ENCODE assay signal across 14 cellular contexts in the genomic region with DNA sequence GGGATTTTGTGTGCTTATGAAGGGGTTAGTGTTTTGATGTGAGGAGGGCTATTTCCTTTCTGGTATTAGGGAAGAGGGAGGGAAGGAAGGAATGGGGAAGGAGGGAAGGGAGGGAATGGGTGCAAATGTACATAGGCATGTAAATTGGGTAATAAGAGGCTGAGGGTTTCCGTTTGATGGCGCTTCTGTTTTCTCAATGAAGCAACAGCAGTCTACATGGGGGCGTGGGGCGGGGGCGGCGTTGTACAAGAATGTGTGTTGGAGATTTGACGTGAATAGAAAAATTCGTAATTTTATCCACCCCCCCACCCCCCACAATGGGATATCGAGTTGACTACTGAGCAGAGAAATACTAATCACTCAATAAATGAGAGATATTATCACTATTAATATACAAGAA.
"Had no signal": no experiment of that assay in that cellular context is flagged by ENCODE, and none has a peak within 500 bp of the region (broad histone marks: within the 10 kb centered on the region; RNA-seq: fewer than 3 reads in every experiment).

No MANE protein-coding gene starts in this region.

- H3K27me3 Mint-ChIP-seq: dendritic cell treated with granulocyte-macrophage colony-stimulating factor and Interleukin-4, amounts not matched to agents 40 ng/mL and 50 ng/mL, for 4 days; stimulated activated memory B cell treated with anti-CD40 and anti-IgM and Interleukin-4, amounts not matched to agents 10 μg/mL and 1 μg/mL and 100 μg/mL, for 72 hours had no signal

- H3K9me3 ChIP-seq: adrenal gland, breast epithelium, gastrocnemius medialis, sigmoid colon, thyroid gland had no signal

- H2AFZ ChIP-seq: parathyroid adenoma had no signal

- H3K4me3 ChIP-seq: adrenal gland, breast epithelium, gastrocnemius medialis, lung, sigmoid colon, thyroid gland had no signal

- H3K36me3 Mint-ChIP-seq: activated naive CD4-positive, alpha-beta T cell treated with anti-CD3 and anti-CD28 coated beads, Interleukin-2, amount 50 U/mL, for 72 hours; natural killer cell; stimulated activated memory B cell treated with anti-CD40 and anti-IgM and Interleukin-4, amounts not matched to agents 10 μg/mL and 1 μg/mL and 100 μg/mL, for 72 hours had no signal

- H3K9me3 Mint-ChIP-seq: activated naive CD4-positive, alpha-beta T cell treated with anti-CD3 and anti-CD28 coated beads, Interleukin-2, amount 50 U/mL, for 72 hours; dendritic cell treated with granulocyte-macrophage colony-stimulating factor and Interleukin-4, amounts not matched to agents 40 ng/mL and 50 ng/mL, for 4 days; natural killer cell; stimulated activated memory B cell treated with anti-CD40 and anti-IgM and Interleukin-4, amounts not matched to agents 10 μg/mL and 1 μg/mL and 100 μg/mL, for 72 hours had no signal

- H3K27ac Mint-ChIP-seq: activated naive CD4-positive, alpha-beta T cell treated with anti-CD3 and anti-CD28 coated beads, Interleukin-2, amount 50 U/mL, for 72 hours; dendritic cell treated with granulocyte-macrophage colony-stimulating factor and Interleukin-4, amounts not matched to agents 40 ng/mL and 50 ng/mL, for 4 days; natural killer cell; stimulated activated memory B cell treated with anti-CD40 and anti-IgM and Interleukin-4, amounts not matched to agents 10 μg/mL and 1 μg/mL and 100 μg/mL, for 72 hours had no signal

- H3K4me3 Mint-ChIP-seq: dendritic cell treated with granulocyte-macrophage colony-stimulating factor and Interleukin-4, amounts not matched to agents 40 ng/mL and 50 ng/mL, for 4 days; natural killer cell; stimulated activated memory B cell treated with anti-CD40 and anti-IgM and Interleukin-4, amounts not matched to agents 10 μg/mL and 1 μg/mL and 100 μg/mL, for 72 hours had no signal

- DNase-seq: activated CD8-positive, alpha-beta memory T cell treated with anti-CD3 and anti-CD28 coated beads, Interleukin-2, amount 50 U/mL, for 48 hours; activated effector memory CD4-positive, alpha-beta T cell treated with anti-CD3 and anti-CD28 coated beads, Interleukin-2, amount 50 U/mL, for 16 hours; adrenal gland; natural killer cell; sigmoid colon; T-helper 9 cell; thyroid gland had no signal

- H3K27ac ChIP-seq: adrenal gland, breast epithelium, gastrocnemius medialis, parathyroid adenoma, sigmoid colon, thyroid gland had no signal

- H3K27me3 ChIP-seq: adrenal gland, breast epithelium, gastrocnemius medialis, sigmoid colon, thyroid gland had no signal

- H3K36me3 ChIP-seq: adrenal gland, breast epithelium, gastrocnemius medialis, sigmoid colon, thyroid gland had no signal
